ENCODE assay signal across 10 cellular contexts in genomic region chr6:118724211-118724610, GRCh38.
DNase-seq lines count a peak whose midpoint lies in the region; ATAC-seq and FAIRE-seq lines count a peak whose summit lies in the region.
"Had no signal": no experiment of that assay in that cellular context is flagged by ENCODE, and none has a peak within 500 bp of the region (broad histone marks: within the 10 kb centered on the region; RNA-seq: fewer than 3 reads in every experiment).

No MANE protein-coding gene starts in this region.

- H3K4me1 ChIP-seq in effector memory CD4-positive, alpha-beta T cell (ENCODE audit: control insufficient read depth, insufficient read depth, low read length, poor library complexity, severe bottlenecking), result peaks cover 16% of the 10 kb centered on the region
- H3K4me1 ChIP-seq in SJCRH30, result peaks cover 14% of the 10 kb centered on the region

- H3K4me3 ChIP-seq in effector memory CD4-positive, alpha-beta T cell (ENCODE audit: insufficient read depth, low read depth, low read length, poor library complexity, severe bottlenecking), result peak overlapping the region; percentile 38
- no peak overlapping the region for H3K4me3 ChIP-seq in SJCRH30

- H3K27me3 ChIP-seq in effector memory CD4-positive, alpha-beta T cell (replicated peaks; ENCODE audit: control insufficient read depth, insufficient read depth, low read length, poor library complexity, severe bottlenecking), result no peaks in the 10 kb centered on the region
- H3K27me3 ChIP-seq in SJCRH30, result no peaks in the 10 kb centered on the region

- H3K9me3 ChIP-seq in effector memory CD4-positive, alpha-beta T cell (ENCODE audit: control insufficient read depth, low read length), result no peaks in the 10 kb centered on the region
- H3K9me3 ChIP-seq in SJCRH30 (replicated peaks), result no peaks in the 10 kb centered on the region

- no peak for DNase-seq in effector memory CD4-positive, alpha-beta T cell
- DNase-seq in effector CD8-positive, alpha-beta T cell (lab: John Stamatoyannopoulos, UW), result no peak
- DNase-seq in urothelium cell line (ENCODE audit: low spot score), result no peak
- DNase-seq in SJCRH30, result no peak
- no peak for DNase-seq in HPDE6-E6E7 (ENCODE audit: extremely low spot score)
- DNase-seq: NCI-H2029 had no signal

- ATAC-seq in GM18517 (IDR thresholded peaks at IDR 0.05; ENCODE audit: unreplicated experiment) (peak; percentile 95), GM21447 (IDR thresholded peaks at IDR 0.05; ENCODE audit: unreplicated experiment) (peak; percentile 91), HG03432 (IDR thresholded peaks at IDR 0.05; ENCODE audit: unreplicated experiment) (peak; percentile 92)
- ATAC-seq: natural killer cell treated with Interleukin-12 subunit alpha and Interleukin-12 subunit beta and Interleukin-15 and Interleukin-18, amount 100 ng/mL, for 72 hours had no signal

- FAIRE-seq in urothelium cell line (lab: Jason Lieb, UNC), result no peak

- H3K36me3 ChIP-seq in effector memory CD4-positive, alpha-beta T cell (ENCODE audit: control insufficient read depth, insufficient read depth, low read length), result no peaks in the 10 kb centered on the region
- no peaks in the 10 kb centered on the region for H3K36me3 ChIP-seq in SJCRH30

- no peak overlapping the region for H3K27ac ChIP-seq in effector memory CD4-positive, alpha-beta T cell (ENCODE audit: insufficient read depth, low read length, poor library complexity, severe bottlenecking)
- H3K27ac ChIP-seq in SJCRH30, result no peak overlapping the region
